ENCODE assay signal across 10 cellular contexts in the genomic region with DNA sequence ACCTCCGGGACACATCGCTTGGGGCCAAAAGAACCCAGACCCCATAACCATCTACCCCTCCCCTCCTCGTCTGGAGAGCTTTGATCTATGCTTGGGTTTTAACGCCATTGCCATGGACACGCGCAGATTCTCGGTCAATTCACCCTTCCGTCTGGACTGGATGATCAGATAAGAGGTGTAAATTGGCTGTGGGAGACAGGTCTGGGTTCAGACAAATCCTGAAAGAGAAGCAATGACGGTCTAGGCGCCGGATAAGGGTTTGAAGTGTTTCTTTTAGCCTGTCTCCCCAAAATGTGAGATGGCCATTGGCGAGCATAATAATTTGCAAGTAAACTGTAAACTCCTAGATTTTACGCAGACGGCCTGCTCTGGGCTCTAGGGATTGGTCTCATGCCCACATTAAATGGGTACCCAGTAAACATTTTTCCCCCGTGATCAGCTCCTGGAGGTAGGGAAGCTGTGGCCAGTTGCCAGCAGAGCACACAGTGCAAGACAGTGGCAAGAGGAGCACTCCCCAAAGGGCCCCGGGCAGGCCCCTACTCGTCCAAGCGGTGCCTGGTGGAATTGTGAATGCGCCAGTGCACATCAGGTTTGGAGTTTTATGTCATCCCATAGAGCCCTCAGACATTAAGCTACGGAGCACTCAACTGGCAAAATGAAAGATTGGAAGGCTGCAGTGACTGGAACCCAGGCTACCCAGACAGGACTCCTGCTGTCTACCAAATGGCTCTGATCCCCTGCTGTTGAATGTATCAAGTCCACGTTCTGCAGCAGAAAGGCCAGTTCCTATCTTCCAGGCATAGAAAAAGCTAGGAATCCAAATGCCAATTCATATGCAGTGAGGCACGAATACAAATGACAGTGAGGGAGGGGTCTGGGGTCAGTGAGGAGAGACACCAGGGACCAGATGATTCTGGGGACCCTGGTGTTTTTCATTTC. TPM values are rescaled to one million over a fixed set of nuclear protein-coding genes. Genes with fewer than 3 reads are reported as not detected.
DNase-seq lines count a peak whose midpoint lies in the region; ATAC-seq and TF ChIP-seq lines count a peak whose summit lies in the region.
"Had no signal": no experiment of that assay in that cellular context is flagged by ENCODE, and none has a peak within 500 bp of the region (broad histone marks: within the 10 kb centered on the region; RNA-seq: fewer than 3 reads in every experiment).

No MANE protein-coding gene starts in this region.

- H3K4me2 ChIP-seq in mesendoderm (ENCODE audit: low read length) = peak overlapping the region; percentile 82

- H3K36me3 ChIP-seq in heart right ventricle = no peaks in the 10 kb centered on the region
- no peaks in the 10 kb centered on the region for H3K36me3 ChIP-seq in right atrium auricular region
- H3K36me3 ChIP-seq in mesendoderm (ENCODE audit: control insufficient read depth, insufficient read depth, low read length) = no peaks in the 10 kb centered on the region
- H3K36me3 ChIP-seq in uterus = no peaks in the 10 kb centered on the region

- peak overlapping the region; percentile 75 for H3K4ac ChIP-seq in mesendoderm (ENCODE audit: low read depth, low read length)

- H3K27ac ChIP-seq in heart right ventricle (peak overlapping the region in 3 of 10 donors; percentile 87 to 91 (median 87)), right atrium auricular region (no peak overlapping the region), mesendoderm (ENCODE audit: low read depth, low read length) (peak overlapping the region; percentile 92), uterus (peak overlapping the region; percentile 98)

- DNase-seq in heart right ventricle = no peak
- DNase-seq in right atrium auricular region (ENCODE audit: low spot score) = no peak
- no peak for DNase-seq in choroid plexus epithelial cell (ENCODE audit: low read depth)
- DNase-seq in mesendoderm = peak; percentile 98
- peak in 1 of 2 donors; percentile 52 for DNase-seq in uterus
- DNase-seq in NCI-H526 treated with DMSO at 0.1 percent for 48 hours (lab: John Stamatoyannopoulos, UW) = no peak
- no peak for DNase-seq in Ammon's horn (ENCODE audit: low spot score)
- no peak for DNase-seq in NOMO-1 treated with DMSO at 0.1 percent for 48 hours (lab: John Stamatoyannopoulos, UW; ENCODE audit: unreplicated experiment)
- DNase-seq: NCI-H187 treated with DMSO at 0.1 percent for 48 hours had no signal

- no peak overlapping the region for H4K8ac ChIP-seq in mesendoderm (ENCODE audit: low read depth, low read length)

- 74 to 81% methylated on average over 22 of the region's 22 CpGs for WGBS in heart right ventricle, 2 donors
- no CpG with 5 or more reads among the region's 22 CpGs for WGBS in mesendoderm (ENCODE audit: extremely low coverage, insufficient coverage, low lambda C conversion rate)

- H3K4me3 ChIP-seq in heart right ventricle (peak overlapping the region in 7 of 10 donors; percentile 48 to 78 (median 71)), right atrium auricular region (peak overlapping the region in 1 of 2 donors; percentile 73), choroid plexus epithelial cell (ENCODE audit: low read depth, low read length) (peak overlapping the region; percentile 77), mesendoderm (ENCODE audit: low read length) (no peak overlapping the region), uterus (peak overlapping the region; percentile 77 to 96)

- peaks cover 8 to 73% (median 48%) of the 10 kb centered on the region in 9 donors for H3K4me1 ChIP-seq in heart right ventricle
- H3K4me1 ChIP-seq in right atrium auricular region = peaks cover 0 to 42% of the 10 kb centered on the region in 2 donors
- H3K4me1 ChIP-seq in mesendoderm (ENCODE audit: control insufficient read depth, low read depth, low read length) = peaks cover 12% of the 10 kb centered on the region
- peaks cover 0 to 4% of the 10 kb centered on the region in 2 donors for H3K4me1 ChIP-seq in uterus

- H3K79me1 ChIP-seq in mesendoderm (ENCODE audit: low read length) = peaks cover 5% of the 10 kb centered on the region

- H3K27me3 ChIP-seq in heart right ventricle (peaks cover 0 to 51% (median 16%) of the 10 kb centered on the region in 7 donors), right atrium auricular region (no peaks in the 10 kb centered on the region), mesendoderm (ENCODE audit: insufficient read depth, low read length, poor library complexity) (peaks cover 3% of the 10 kb centered on the region), uterus (no peaks in the 10 kb centered on the region)

- no peak for TF ChIP-seq POLR2A in uterus (IDR thresholded peaks at IDR 0.05)

- TF ChIP-seq CTCF in heart right ventricle (IDR thresholded peaks at IDR 0.05) = no peak
- no peak for TF ChIP-seq CTCF in right atrium auricular region (IDR thresholded peaks at IDR 0.05)
- TF ChIP-seq CTCF in choroid plexus epithelial cell (conservative IDR thresholded peaks at IDR 0.05; ENCODE audit: low read depth, low read length) = no peak
- no peak for TF ChIP-seq CTCF in uterus (IDR thresholded peaks at IDR 0.05)

- ATAC-seq in heart right ventricle = no peak
- ATAC-seq: activated naive CD4-positive, alpha-beta T cell treated with anti-CD3 and anti-CD28 coated beads, Interleukin-2, amount 50 U/mL, for 72 hours had no signal

- H3K18ac ChIP-seq in mesendoderm (ENCODE audit: low read length) = peak overlapping the region; percentile 86

- peak overlapping the region; percentile 52 for H2AK5ac ChIP-seq in mesendoderm (ENCODE audit: low read length)

- peak overlapping the region; percentile 93 for H3K56ac ChIP-seq in mesendoderm (ENCODE audit: low read length)

- peaks cover 11% of the 10 kb centered on the region for H3K79me2 ChIP-seq in mesendoderm (ENCODE audit: control insufficient read depth, insufficient read depth, low read length)

- H3K9ac ChIP-seq in mesendoderm (ENCODE audit: low read length) = peak overlapping the region; percentile 79

- H3K23ac ChIP-seq in mesendoderm (ENCODE audit: low read length) = no peak overlapping the region

- H2BK15ac ChIP-seq in mesendoderm (replicated peaks; ENCODE audit: low read depth) = no peak overlapping the region

- H3K9me3 ChIP-seq in heart right ventricle (no peaks in the 10 kb centered on the region), right atrium auricular region (no peaks in the 10 kb centered on the region), uterus (no peaks in the 10 kb centered on the region)

- peak overlapping the region; percentile 85 for H2BK5ac ChIP-seq in mesendoderm (ENCODE audit: low read length)

- intact Hi-C loops in heart right ventricle (cut with DNase I) = loop anchor here in 5 of 10 donors (5.0 to 10.0 kb wide), 6 partner anchors 70 to 1422 kb away; no protein-coding TSS in a partner anchor
- intact Hi-C loops in uterus (cut with DNase I; ENCODE audit: low total_unique reads) = loop anchor here (10.0 kb wide), 1 partner anchor 68 kb away; no protein-coding TSS in a partner anchor

- peak overlapping the region; percentile 83 for H2BK120ac ChIP-seq in mesendoderm (ENCODE audit: low read depth, low read length)

- peak overlapping the region; percentile 25 for H4K5ac ChIP-seq in mesendoderm (ENCODE audit: low read length)

RNA-seq across cellular contexts. Expression of gene NRP2, which starts 5.0 kb away (rescaled TPM):
- total RNA-seq in heart right ventricle (10 to 100 TPM in 5 of 10 donors, 1 to 10 TPM in 5; 4.7 to 29.4 (median 9.9) TPM), right atrium auricular region (10 to 100 TPM in 1 of 2 donors, 1 to 10 TPM in 1; 7.1 to 10.9 TPM), uterus (100 to 1,000 TPM in 3 of 4 donors, 10 to 100 TPM in 1; 35.9 to 156 (median 114) TPM)
- polyA plus RNA-seq in heart right ventricle = 1 to 10 TPM; 2.5 to 2.7 TPM
- polyA plus RNA-seq in mesendoderm (2013, experiment 1 of 2) = 25.9 TPM
- 23.7 TPM for polyA plus RNA-seq in mesendoderm (2013, experiment 2 of 2)

Comparison
In these comparisons a context has a peak if more than half of its experiments do, and no peak if none do; other contexts are left out.
1. H3K27ac ChIP-seq: peak in mesendoderm (single experiment) and uterus (2 of 2); none in right atrium auricular region (0 of 2).